In the genomic region with DNA sequence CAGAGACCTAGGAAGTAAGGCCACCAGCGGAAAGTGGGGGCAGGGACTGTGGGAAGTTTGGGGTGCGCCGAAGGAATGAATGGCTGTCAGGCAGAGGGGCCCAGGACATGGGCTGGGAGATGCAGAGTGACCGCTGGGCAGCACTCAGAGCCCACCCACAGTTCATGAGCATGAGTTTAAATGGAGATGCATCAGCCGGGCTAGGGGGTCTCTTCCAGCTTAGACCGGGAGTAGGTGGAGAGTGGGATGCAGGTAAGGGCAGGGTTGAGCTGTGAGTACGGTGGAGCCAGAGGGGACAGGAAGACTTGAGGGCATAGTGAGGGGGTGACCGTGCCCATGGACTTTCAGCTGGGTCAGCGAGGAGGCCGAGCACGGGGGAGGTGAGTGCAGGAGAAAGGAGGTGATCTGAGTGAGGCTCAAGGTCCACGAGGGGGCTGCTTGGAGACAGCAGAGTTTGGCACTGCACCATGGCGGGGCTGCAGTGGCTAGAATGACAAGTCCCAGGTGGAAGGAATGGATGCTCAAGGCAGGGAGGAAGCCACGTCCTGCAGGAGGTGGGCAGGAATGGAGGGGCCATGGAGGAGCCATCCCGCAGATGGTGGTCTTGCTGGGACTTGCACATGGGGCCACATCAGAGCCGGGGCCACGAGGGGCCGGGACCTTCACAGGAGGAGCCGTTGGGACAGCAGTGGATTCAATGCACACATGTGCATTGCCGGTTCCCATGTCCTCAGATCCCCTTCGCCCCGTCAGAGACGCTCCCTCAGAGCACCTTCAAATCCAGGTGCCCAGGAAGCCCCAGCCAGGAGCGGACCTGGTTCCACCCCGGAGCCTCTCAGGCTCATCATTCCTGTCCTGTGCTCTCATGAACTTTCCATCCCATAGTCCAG, we compare ENCODE assay signal across 28 cellular contexts. TPM values are rescaled to one million over a fixed set of nuclear protein-coding genes. Genes with fewer than 3 reads are reported as not detected.
A peak's percentile ranks its signal among the peaks of the same experiment; 100 is the strongest.
DNase-seq lines count a peak whose midpoint lies in the region; ATAC-seq, FAIRE-seq and TF ChIP-seq lines count a peak whose summit lies in the region.
"Had no signal": no experiment of that assay in that cellular context is flagged by ENCODE, and none has a peak within 500 bp of the region (broad histone marks: within the 10 kb centered on the region; RNA-seq: fewer than 3 reads in every experiment).

No MANE protein-coding gene starts in this region.

- FAIRE-seq in GM12892 (lab: Jason Lieb, UNC) = no peak
- FAIRE-seq: colon, islet of Langerhans, small intestine had no signal

- H3K27me3 Mint-ChIP-seq in stimulated activated naive CD8-positive, alpha-beta T cell treated with anti-CD3 and anti-CD28 coated beads, Interleukin-15, Interleukin-2, amounts not matched to agents 100 ng/mL and 50 ng/mL, for 24 hours = peaks cover 3% of the 10 kb centered on the region
- no peaks in the 10 kb centered on the region for H3K27me3 Mint-ChIP-seq in activated CD8-positive, alpha-beta T cell treated with anti-CD3 and anti-CD28 coated beads, Interleukin-2, amount 10 ng/mL, durations not matched to agents 7 days and 5 days (ENCODE audit: low read depth)
- H3K27me3 Mint-ChIP-seq: activated CD8-positive, alpha-beta memory T cell treated with anti-CD3 and anti-CD28 coated beads, Interleukin-2, amount 10 ng/mL, durations not matched to agents 7 days and 5 days had no signal

- H3K27ac Mint-ChIP-seq in stimulated activated naive CD8-positive, alpha-beta T cell treated with anti-CD3 and anti-CD28 coated beads, Interleukin-15, Interleukin-2, amounts not matched to agents 100 ng/mL and 50 ng/mL, for 24 hours = peak overlapping the region; percentile 36
- peak overlapping the region; percentile 23 for H3K27ac Mint-ChIP-seq in activated CD8-positive, alpha-beta T cell treated with anti-CD3 and anti-CD28 coated beads, Interleukin-2, amount 10 ng/mL, durations not matched to agents 7 days and 5 days
- H3K27ac Mint-ChIP-seq: nephron progenitor cell, type B pancreatic cell had no signal

- H3K4me1 Mint-ChIP-seq in stimulated activated naive CD8-positive, alpha-beta T cell treated with anti-CD3 and anti-CD28 coated beads, Interleukin-15, Interleukin-2, amounts not matched to agents 100 ng/mL and 50 ng/mL, for 24 hours (ENCODE audit: low read depth) = peaks cover 82% of the 10 kb centered on the region
- peaks cover 59% of the 10 kb centered on the region for H3K4me1 Mint-ChIP-seq in activated CD8-positive, alpha-beta T cell treated with anti-CD3 and anti-CD28 coated beads, Interleukin-2, amount 10 ng/mL, durations not matched to agents 7 days and 5 days (ENCODE audit: low read depth)
- H3K4me1 Mint-ChIP-seq: nephron progenitor cell had no signal

- H3K9me3 Mint-ChIP-seq in stimulated activated naive CD8-positive, alpha-beta T cell treated with anti-CD3 and anti-CD28 coated beads, Interleukin-15, Interleukin-2, amounts not matched to agents 100 ng/mL and 50 ng/mL, for 24 hours = peaks cover 10% of the 10 kb centered on the region
- H3K9me3 Mint-ChIP-seq in activated CD8-positive, alpha-beta T cell treated with anti-CD3 and anti-CD28 coated beads, Interleukin-2, amount 10 ng/mL, durations not matched to agents 7 days and 5 days (ENCODE audit: insufficient read depth) = no peaks in the 10 kb centered on the region
- H3K9me3 Mint-ChIP-seq: type B pancreatic cell had no signal

- CTCF ChIA-PET in activated CD8-positive, alpha-beta T cell treated with anti-CD3 and anti-CD28 coated beads, Interleukin-2, amount 10 ng/mL, durations not matched to agents 7 days and 5 days (lab: Charles Lee) = interaction anchor here (1.0 to 1.3 kb wide), 3 partner anchors 17 to 180 kb away, joined by 3 read pairs; no protein-coding TSS in a partner anchor

- peak overlapping the region; percentile 27 for H3K4me3 Mint-ChIP-seq in stimulated activated naive CD8-positive, alpha-beta T cell treated with anti-CD3 and anti-CD28 coated beads, Interleukin-15, Interleukin-2, amounts not matched to agents 100 ng/mL and 50 ng/mL, for 24 hours
- H3K4me3 Mint-ChIP-seq in activated CD8-positive, alpha-beta T cell treated with anti-CD3 and anti-CD28 coated beads, Interleukin-2, amount 10 ng/mL, durations not matched to agents 7 days and 5 days = no peak overlapping the region
- H3K4me3 Mint-ChIP-seq: activated CD8-positive, alpha-beta memory T cell treated with anti-CD3 and anti-CD28 coated beads, Interleukin-2, amount 10 ng/mL, durations not matched to agents 7 days and 5 days; nephron progenitor cell; type B pancreatic cell had no signal

- ATAC-seq in stimulated activated naive CD8-positive, alpha-beta T cell treated with anti-CD3 and anti-CD28 coated beads, Interleukin-15, Interleukin-2, amounts not matched to agents 100 U/mL and 50 U/mL, for 24 hours = no peak
- no peak for ATAC-seq in activated CD8-positive, alpha-beta T cell treated with anti-CD3 and anti-CD28 coated beads, Interleukin-2, amount 10 ng/mL, durations not matched to agents 7 days and 5 days
- ATAC-seq in SK-N-SH treated with all-trans-retinoic acid at 6 μM for 48 hours = no peak

- peaks cover 93% of the 10 kb centered on the region for H3K36me3 Mint-ChIP-seq in stimulated activated naive CD8-positive, alpha-beta T cell treated with anti-CD3 and anti-CD28 coated beads, Interleukin-15, Interleukin-2, amounts not matched to agents 100 ng/mL and 50 ng/mL, for 24 hours (ENCODE audit: low read depth)
- H3K36me3 Mint-ChIP-seq in activated CD8-positive, alpha-beta T cell treated with anti-CD3 and anti-CD28 coated beads, Interleukin-2, amount 10 ng/mL, durations not matched to agents 7 days and 5 days (ENCODE audit: low read depth) = peaks cover 97% of the 10 kb centered on the region
- H3K36me3 Mint-ChIP-seq: type B pancreatic cell had no signal

- TF ChIP-seq POLR2A in GM12892 (IDR thresholded peaks at IDR 0.05; ENCODE audit: low read depth, low read length) = no peak

- no peak for DNase-seq in stimulated activated naive CD8-positive, alpha-beta T cell treated with anti-CD3 and anti-CD28 coated beads, Interleukin-15, Interleukin-2, amounts not matched to agents 100 U/mL and 50 U/mL, for 24 hours
- no peak for DNase-seq in activated CD8-positive, alpha-beta T cell treated with anti-CD3 and anti-CD28 coated beads, Interleukin-2, amount 10 ng/mL, durations not matched to agents 7 days and 5 days
- DNase-seq in mesenteric fat pad (ENCODE audit: low spot score) (peak; percentile 65), DMS 273 (lab: John Stamatoyannopoulos, UW; ENCODE audit: unreplicated experiment) (no peak), GM12892 (ENCODE audit: insufficient read length) (no peak)
- DNase-seq: activated CD4-positive, alpha-beta T cell treated with anti-CD3 and anti-CD28 coated beads for 1 hour; activated CD8-positive, alpha-beta memory T cell treated with anti-CD3 and anti-CD28 coated beads, Interleukin-2, amount 10 ng/mL, durations not matched to agents 7 days and 5 days; amniotic stem cell; effector CD4-positive, alpha-beta T cell; KG1; NCI-H1417; NCI-H2081 treated with DMSO at 0.1 percent for 48 hours; NCI-H774; ovary; RPMI8226; small intestine; stimulated activated CD4-positive, alpha-beta T cell treated with anti-CD3 and anti-CD28 coated beads, Interleukin-1b, Interleukin-23, amount 100 ng/mL, for 48 hours; stimulated activated CD8-positive, alpha-beta memory T cell treated with anti-CD3 and anti-CD28 coated beads, Interleukin-4, amount 100 ng/mL, for 48 hours; T-helper 1 cell had no signal

- POLR2A ChIA-PET in activated CD8-positive, alpha-beta T cell treated with anti-CD3 and anti-CD28 coated beads, Interleukin-2, amount 10 ng/mL, durations not matched to agents 7 days and 5 days (lab: Charles Lee) = interaction anchor here (1.6 kb wide), 1 partner anchor 34 kb away, joined by 6 read pairs; a partner anchor contains a TSS

TF ChIP-seq in SK-N-SH treated with all-trans-retinoic acid at 6 μM for 48 hours, 23 proteins besides CTCF, POLR2A, EP300 and RAD21 (continues in another document):
- TF ChIP-seq ZNF70 (CRISPR knock-in tag; IDR thresholded peaks at IDR 0.05) (no peak), ZC3H10 (CRISPR knock-in tag; IDR thresholded peaks at IDR 0.05) (no peak), ZNF565 (CRISPR knock-in tag; conservative IDR thresholded peaks at IDR 0.05; ENCODE audit: low read depth) (no peak), SNAI2 (CRISPR knock-in tag; IDR thresholded peaks at IDR 0.05) (no peak), BACH2 (CRISPR knock-in tag; IDR thresholded peaks at IDR 0.05; ENCODE audit: borderline replicate concordance) (no peak), RARB (CRISPR knock-in tag; IDR thresholded peaks at IDR 0.05) (no peak)
- TF ChIP-seq, protein P1, sequence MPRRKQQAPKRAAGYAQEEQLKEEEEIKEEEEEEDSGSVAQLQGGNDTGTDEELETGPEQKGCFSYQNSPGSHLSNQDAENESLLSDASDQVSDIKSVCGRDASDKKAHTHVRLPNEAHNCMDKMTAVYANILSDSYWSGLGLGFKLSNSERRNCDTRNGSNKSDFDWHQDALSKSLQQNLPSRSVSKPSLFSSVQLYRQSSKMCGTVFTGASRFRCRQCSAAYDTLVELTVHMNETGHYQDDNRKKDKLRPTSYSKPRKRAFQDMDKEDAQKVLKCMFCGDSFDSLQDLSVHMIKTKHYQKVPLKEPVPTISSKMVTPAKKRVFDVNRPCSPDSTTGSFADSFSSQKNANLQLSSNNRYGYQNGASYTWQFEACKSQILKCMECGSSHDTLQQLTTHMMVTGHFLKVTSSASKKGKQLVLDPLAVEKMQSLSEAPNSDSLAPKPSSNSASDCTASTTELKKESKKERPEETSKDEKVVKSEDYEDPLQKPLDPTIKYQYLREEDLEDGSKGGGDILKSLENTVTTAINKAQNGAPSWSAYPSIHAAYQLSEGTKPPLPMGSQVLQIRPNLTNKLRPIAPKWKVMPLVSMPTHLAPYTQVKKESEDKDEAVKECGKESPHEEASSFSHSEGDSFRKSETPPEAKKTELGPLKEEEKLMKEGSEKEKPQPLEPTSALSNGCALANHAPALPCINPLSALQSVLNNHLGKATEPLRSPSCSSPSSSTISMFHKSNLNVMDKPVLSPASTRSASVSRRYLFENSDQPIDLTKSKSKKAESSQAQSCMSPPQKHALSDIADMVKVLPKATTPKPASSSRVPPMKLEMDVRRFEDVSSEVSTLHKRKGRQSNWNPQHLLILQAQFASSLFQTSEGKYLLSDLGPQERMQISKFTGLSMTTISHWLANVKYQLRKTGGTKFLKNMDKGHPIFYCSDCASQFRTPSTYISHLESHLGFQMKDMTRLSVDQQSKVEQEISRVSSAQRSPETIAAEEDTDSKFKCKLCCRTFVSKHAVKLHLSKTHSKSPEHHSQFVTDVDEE (CRISPR knock-in tag; IDR thresholded peaks at IDR 0.05) = no peak

RNA-seq across cellular contexts. Expression of a gene that starts 34.9 kb away (rescaled TPM):
- total RNA-seq in activated CD8-positive, alpha-beta T cell treated with anti-CD3 and anti-CD28 coated beads, Interleukin-2, amount 10 ng/mL, durations not matched to agents 7 days and 5 days = 10 to 100 TPM; 68.7 to 74.0 TPM
- 0.32 TPM for total RNA-seq in mesenteric fat pad
- polyA plus RNA-seq in GM12892 (2012; ENCODE audit: missing spikeins) = 0.13 TPM
- total RNA-seq: glomerular endothelial cell, GM23248, SJSA1 had no signal
- polyA plus RNA-seq: GM23248 had no signal

RNA-seq across cellular contexts. Expression of a gene that starts 42.7 kb away (rescaled TPM):
- 10 to 100 TPM in 1 of 2 experiments, 1 to 10 TPM in 1; 9.9 to 10.1 TPM for total RNA-seq in activated CD8-positive, alpha-beta T cell treated with anti-CD3 and anti-CD28 coated beads, Interleukin-2, amount 10 ng/mL, durations not matched to agents 7 days and 5 days
- total RNA-seq in mesenteric fat pad = not detected
- 7.2 TPM for polyA plus RNA-seq in GM12892 (2012; ENCODE audit: missing spikeins)
- total RNA-seq: glomerular endothelial cell, GM23248 had no signal
- polyA plus RNA-seq: GM23248 had no signal

RNA-seq across cellular contexts. Expression of a gene that starts 57.5 kb away (rescaled TPM):
- total RNA-seq in activated CD8-positive, alpha-beta T cell treated with anti-CD3 and anti-CD28 coated beads, Interleukin-2, amount 10 ng/mL, durations not matched to agents 7 days and 5 days = not detected
- 0.22 TPM for total RNA-seq in mesenteric fat pad
- polyA plus RNA-seq in GM12892 (2012; ENCODE audit: missing spikeins) = 1.9 TPM
- total RNA-seq: activated CD8-positive, alpha-beta memory T cell treated with anti-CD3 and anti-CD28 coated beads, Interleukin-2, amount 10 ng/mL, durations not matched to agents 7 days and 5 days; glomerular endothelial cell; SJSA1 had no signal
- polyA plus RNA-seq: GM23248 had no signal

Comparison
In these comparisons a context has a peak if more than half of its experiments do, and no peak if none do; other contexts are left out.
1. RNA of a gene that starts 34.9 kb away (total RNA-seq): 68.7 to 74.0 TPM in activated CD8-positive, alpha-beta T cell treated with anti-CD3 and anti-CD28 coated beads, Interleukin-2, amount 10 ng/mL, durations not matched to agents 7 days and 5 days; 0.32 TPM in mesenteric fat pad (single experiment); every median in the first group is over 10 times any median in the second.